Comparison of ENCODE assay signal across 23 cellular contexts in the genomic region with DNA sequence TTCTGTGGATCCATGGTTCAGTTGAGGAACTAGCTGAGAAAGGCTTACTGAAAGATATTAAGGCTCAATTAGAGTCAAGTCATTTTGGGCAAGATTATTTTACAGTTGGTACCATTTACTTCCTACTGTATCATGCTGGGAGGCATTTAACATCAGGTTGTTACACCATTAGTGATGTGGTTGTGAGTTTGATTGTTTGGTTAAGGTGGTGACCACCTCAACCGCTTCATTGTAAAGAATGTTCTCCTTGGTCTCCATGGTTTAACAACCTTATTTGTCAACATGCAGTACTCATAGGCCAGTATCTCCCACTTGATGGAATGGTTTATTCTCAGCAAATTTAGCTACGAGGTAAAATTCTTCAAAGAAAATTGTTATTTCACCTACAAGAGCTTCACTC. TPM values are rescaled to one million over a fixed set of nuclear protein-coding genes. Genes with fewer than 3 reads are reported as not detected.
DNase-seq lines count a peak whose midpoint lies in the region; ATAC-seq and TF ChIP-seq lines count a peak whose summit lies in the region.
"Had no signal": no experiment of that assay in that cellular context is flagged by ENCODE, and none has a peak within 500 bp of the region (broad histone marks: within the 10 kb centered on the region; RNA-seq: fewer than 3 reads in every experiment).

No MANE protein-coding gene starts in this region.

- H3K36me3 Mint-ChIP-seq in natural killer cell: no peaks in the 10 kb centered on the region
- no peaks in the 10 kb centered on the region for H3K36me3 Mint-ChIP-seq in natural killer cell treated with Interleukin-12 subunit alpha and Interleukin-12 subunit beta and Interleukin-15 and Interleukin-18, amount 100 ng/mL, for 72 hours
- H3K36me3 Mint-ChIP-seq in effector memory CD8-positive, alpha-beta T cell (ENCODE audit: insufficient read depth): peaks cover 6% of the 10 kb centered on the region
- no peaks in the 10 kb centered on the region for H3K36me3 Mint-ChIP-seq in activated naive CD8-positive, alpha-beta T cell treated with anti-CD3 and anti-CD28 coated beads for 36 hours
- H3K36me3 Mint-ChIP-seq: CD8-positive, alpha-beta T cell had no signal

- no peaks in the 10 kb centered on the region for H3K9me3 Mint-ChIP-seq in natural killer cell
- no peaks in the 10 kb centered on the region for H3K9me3 Mint-ChIP-seq in natural killer cell treated with Interleukin-12 subunit alpha and Interleukin-12 subunit beta and Interleukin-15 and Interleukin-18, amount 100 ng/mL, for 72 hours
- H3K9me3 Mint-ChIP-seq in effector memory CD8-positive, alpha-beta T cell: no peaks in the 10 kb centered on the region
- no peaks in the 10 kb centered on the region for H3K9me3 Mint-ChIP-seq in activated naive CD8-positive, alpha-beta T cell treated with anti-CD3 and anti-CD28 coated beads for 36 hours
- H3K9me3 Mint-ChIP-seq: CD4-positive, alpha-beta T cell; CD8-positive, alpha-beta T cell had no signal

- ATAC-seq in natural killer cell: peak in 2 of 3 donors; percentile 29 to 70
- ATAC-seq in natural killer cell treated with Interleukin-12 subunit alpha and Interleukin-12 subunit beta and Interleukin-15 and Interleukin-18, amount 100 ng/mL, for 72 hours: no peak
- peak; percentile 47 for ATAC-seq in effector memory CD8-positive, alpha-beta T cell (replicated peaks)
- ATAC-seq: A549; CD8-positive, alpha-beta T cell; GM12878 had no signal

- peaks cover 23 to 65% of the 10 kb centered on the region in 2 donors for H3K27me3 Mint-ChIP-seq in natural killer cell (ENCODE audit: low read depth in 2 of 2)
- H3K27me3 Mint-ChIP-seq in natural killer cell treated with Interleukin-12 subunit alpha and Interleukin-12 subunit beta and Interleukin-15 and Interleukin-18, amount 100 ng/mL, for 72 hours: peaks cover 17 to 37% of the 10 kb centered on the region in 2 donors
- no peaks in the 10 kb centered on the region for H3K27me3 Mint-ChIP-seq in effector memory CD8-positive, alpha-beta T cell
- H3K27me3 Mint-ChIP-seq in activated naive CD8-positive, alpha-beta T cell treated with anti-CD3 and anti-CD28 coated beads for 36 hours: peaks cover 18% of the 10 kb centered on the region
- H3K27me3 Mint-ChIP-seq: B cell had no signal

- H3K4me1 Mint-ChIP-seq in natural killer cell: peaks cover 37 to 44% of the 10 kb centered on the region in 2 donors
- H3K4me1 Mint-ChIP-seq in natural killer cell treated with Interleukin-12 subunit alpha and Interleukin-12 subunit beta and Interleukin-15 and Interleukin-18, amount 100 ng/mL, for 72 hours (ENCODE audit: low read depth in 2 of 2): peaks cover 24 to 37% of the 10 kb centered on the region in 2 donors
- peaks cover 25 to 35% of the 10 kb centered on the region in 2 donors for H3K4me1 Mint-ChIP-seq in effector memory CD8-positive, alpha-beta T cell (ENCODE audit: low read depth in 2 of 2)
- H3K4me1 Mint-ChIP-seq in activated naive CD8-positive, alpha-beta T cell treated with anti-CD3 and anti-CD28 coated beads for 36 hours: peaks cover 7% of the 10 kb centered on the region

- no peak overlapping the region for H3K27ac Mint-ChIP-seq in natural killer cell
- peak overlapping the region in 1 of 2 donors; percentile 10 for H3K27ac Mint-ChIP-seq in natural killer cell treated with Interleukin-12 subunit alpha and Interleukin-12 subunit beta and Interleukin-15 and Interleukin-18, amount 100 ng/mL, for 72 hours
- peak overlapping the region in 1 of 2 donors; percentile 7 for H3K27ac Mint-ChIP-seq in effector memory CD8-positive, alpha-beta T cell
- H3K27ac Mint-ChIP-seq in activated naive CD8-positive, alpha-beta T cell treated with anti-CD3 and anti-CD28 coated beads for 36 hours: no peak overlapping the region
- H3K27ac Mint-ChIP-seq: B cell; CD4-positive, alpha-beta T cell; CD8-positive, alpha-beta T cell had no signal

- intact Hi-C loops in natural killer cell (cut with micrococcal nuclease): loop anchor here (5.0 kb wide), 1 partner anchor 317 kb away; no protein-coding TSS in a partner anchor

- DNase-seq in natural killer cell: no peak
- DNase-seq in natural killer cell treated with Interleukin-12 subunit alpha and Interleukin-12 subunit beta and Interleukin-15 and Interleukin-18, amount 100 ng/mL, for 72 hours (ENCODE audit: low spot score): no peak
- no peak for DNase-seq in effector memory CD8-positive, alpha-beta T cell
- no peak for DNase-seq in activated naive CD8-positive, alpha-beta T cell treated with anti-CD3 and anti-CD28 coated beads for 36 hours
- DNase-seq in activated CD4-positive, alpha-beta T cell treated with anti-CD3 and anti-CD28 coated beads, Interleukin-2, amount 50 U/mL, for 1 hour: no peak
- DNase-seq: AML-193; Caco-2; Calu3; CD4-positive, alpha-beta T cell; DMS 273 treated with DMSO at 0.1 percent for 48 hours; DMS153; DMS53; DMS79; DND-41; EL; GDM1 had no signal

- H3K4me3 Mint-ChIP-seq in natural killer cell: no peak overlapping the region
- no peak overlapping the region for H3K4me3 Mint-ChIP-seq in natural killer cell treated with Interleukin-12 subunit alpha and Interleukin-12 subunit beta and Interleukin-15 and Interleukin-18, amount 100 ng/mL, for 72 hours
- H3K4me3 Mint-ChIP-seq in effector memory CD8-positive, alpha-beta T cell: peak overlapping the region in 1 of 2 donors; percentile 31
- H3K4me3 Mint-ChIP-seq in activated naive CD8-positive, alpha-beta T cell treated with anti-CD3 and anti-CD28 coated beads for 36 hours: no peak overlapping the region
- H3K4me3 Mint-ChIP-seq: B cell; CD4-positive, alpha-beta T cell; CD8-positive, alpha-beta T cell had no signal

- no peak for TF ChIP-seq CTCF in natural killer cell (IDR thresholded peaks at IDR 0.05)

RNA-seq across cellular contexts. Expression of a gene that starts 34.1 kb away (rescaled TPM):
- 10 to 100 TPM in 1 of 3 donors, under 1 TPM in 1, not detected in 1; 0.23 to 13.9 TPM for total RNA-seq in natural killer cell
- total RNA-seq in natural killer cell treated with Interleukin-12 subunit alpha and Interleukin-12 subunit beta and Interleukin-15 and Interleukin-18, amount 100 ng/mL, for 72 hours: under 1 TPM in 1 of 2 donors, not detected in 1; 0.53 TPM
- total RNA-seq in activated naive CD8-positive, alpha-beta T cell treated with anti-CD3 and anti-CD28 coated beads for 36 hours: not detected
- total RNA-seq: A172; Caco-2; CD8-positive, alpha-beta T cell; Daoy; G401; GM12878 had no signal

Comparison
In these comparisons a context has a peak if more than half of its experiments do, and no peak if none do; other contexts are left out.
1. ATAC-seq: peak in natural killer cell (2 of 3) and effector memory CD8-positive, alpha-beta T cell (single experiment); none in natural killer cell treated with Interleukin-12 subunit alpha and Interleukin-12 subunit beta and Interleukin-15 and Interleukin-18, amount 100 ng/mL, for 72 hours (0 of 2).